8 cellular contexts compared by ENCODE assay signal in the genomic region with DNA sequence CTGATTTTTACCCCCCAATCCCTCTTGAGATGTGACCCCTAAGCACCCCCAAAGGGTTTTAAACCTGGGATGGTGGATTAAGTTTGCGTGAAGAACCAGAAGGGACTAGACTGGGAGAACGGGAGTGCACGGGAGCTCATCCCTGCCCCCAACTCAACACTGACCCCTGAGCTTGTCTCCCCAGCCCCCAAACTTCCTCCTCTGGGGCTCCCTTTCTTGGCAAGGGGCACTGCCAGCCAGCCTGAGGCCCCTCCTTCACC. TPM values are rescaled to one million over a fixed set of nuclear protein-coding genes. Genes with fewer than 3 reads are reported as not detected.
DNase-seq lines count a peak whose midpoint lies in the region; ATAC-seq and TF ChIP-seq lines count a peak whose summit lies in the region.

No MANE protein-coding gene starts in this region.

- H3K9ac ChIP-seq in ES-I3 (ENCODE audit: low read depth, low read length) (peak overlapping the region; percentile 67), parathyroid adenoma (no peak overlapping the region)

- H3K9me3 ChIP-seq in ES-I3 (ENCODE audit: control insufficient read depth, insufficient read depth, low read length) = no peaks in the 10 kb centered on the region
- no peaks in the 10 kb centered on the region for H3K9me3 ChIP-seq in parathyroid adenoma (ENCODE audit: control insufficient read depth, low read length)

- ATAC-seq in HG02759 (IDR thresholded peaks at IDR 0.05; ENCODE audit: unreplicated experiment) = no peak

- DNase-seq in NB4 (ENCODE audit: low read depth) = no peak
- no peak for DNase-seq in epithelial cell of prostate (ENCODE audit: low read depth, low spot score)
- DNase-seq in ureter (ENCODE audit: low spot score) = no peak
- no peak for DNase-seq in cerebellar cortex (ENCODE audit: low spot score)
- no peak for DNase-seq in AML-193 (lab: John Stamatoyannopoulos, UW)

- no peak for TF ChIP-seq POLR2A in NB4 (IDR thresholded peaks at IDR 0.05; ENCODE audit: extremely low read depth, insufficient read length)

- H3K4me3 ChIP-seq in NB4 (ENCODE audit: low read depth, low read length) (peak overlapping the region; percentile 92), parathyroid adenoma (ENCODE audit: low read depth, low read length) (peak overlapping the region; percentile 91)

- peak overlapping the region; percentile 83 for H2AFZ ChIP-seq in parathyroid adenoma

- TF ChIP-seq CTCF in NB4 (IDR thresholded peaks at IDR 0.05; ENCODE audit: low read depth, low read length) = no peak
- no peak for TF ChIP-seq CTCF in parathyroid adenoma (IDR thresholded peaks at IDR 0.05)

- H3K27me3 ChIP-seq in parathyroid adenoma (ENCODE audit: control insufficient read depth, insufficient read depth, low read length) = no peaks in the 10 kb centered on the region

- H3K27ac ChIP-seq in epithelial cell of prostate (peak overlapping the region; percentile 100), parathyroid adenoma (peak overlapping the region; percentile 65)

- no peaks in the 10 kb centered on the region for H3K79me2 ChIP-seq in parathyroid adenoma

- H3K36me3 ChIP-seq in ES-I3 (ENCODE audit: insufficient read depth, low read length) (no peaks in the 10 kb centered on the region; the same call in 1 of the 2 replicates), parathyroid adenoma (ENCODE audit: control insufficient read depth, insufficient read depth, low read length) (no peaks in the 10 kb centered on the region)

- H3K4me2 ChIP-seq in parathyroid adenoma (ENCODE audit: low read length) = peak overlapping the region; percentile 98

- peaks cover 4% of the 10 kb centered on the region; the same call in 1 of the 2 replicates for H3K4me1 ChIP-seq in ES-I3 (ENCODE audit: insufficient read depth, low read length)
- no peaks in the 10 kb centered on the region for H3K4me1 ChIP-seq in parathyroid adenoma

RNA-seq across cellular contexts. Expression of a gene that starts 5.0 kb away (rescaled TPM):
- total RNA-seq in ureter = 390 TPM

RNA-seq across cellular contexts. Expression of a gene that starts 18.3 kb away (rescaled TPM):
- 11.1 TPM for total RNA-seq in ureter

RNA-seq across cellular contexts. Expression of a gene that starts 27.3 kb away (rescaled TPM):
- 36.1 TPM for total RNA-seq in ureter

RNA-seq across cellular contexts. Expression of a gene that starts 39.9 kb away (rescaled TPM):
- 26.3 TPM for total RNA-seq in ureter
